9 cellular contexts compared by ENCODE assay signal in the genomic region with DNA sequence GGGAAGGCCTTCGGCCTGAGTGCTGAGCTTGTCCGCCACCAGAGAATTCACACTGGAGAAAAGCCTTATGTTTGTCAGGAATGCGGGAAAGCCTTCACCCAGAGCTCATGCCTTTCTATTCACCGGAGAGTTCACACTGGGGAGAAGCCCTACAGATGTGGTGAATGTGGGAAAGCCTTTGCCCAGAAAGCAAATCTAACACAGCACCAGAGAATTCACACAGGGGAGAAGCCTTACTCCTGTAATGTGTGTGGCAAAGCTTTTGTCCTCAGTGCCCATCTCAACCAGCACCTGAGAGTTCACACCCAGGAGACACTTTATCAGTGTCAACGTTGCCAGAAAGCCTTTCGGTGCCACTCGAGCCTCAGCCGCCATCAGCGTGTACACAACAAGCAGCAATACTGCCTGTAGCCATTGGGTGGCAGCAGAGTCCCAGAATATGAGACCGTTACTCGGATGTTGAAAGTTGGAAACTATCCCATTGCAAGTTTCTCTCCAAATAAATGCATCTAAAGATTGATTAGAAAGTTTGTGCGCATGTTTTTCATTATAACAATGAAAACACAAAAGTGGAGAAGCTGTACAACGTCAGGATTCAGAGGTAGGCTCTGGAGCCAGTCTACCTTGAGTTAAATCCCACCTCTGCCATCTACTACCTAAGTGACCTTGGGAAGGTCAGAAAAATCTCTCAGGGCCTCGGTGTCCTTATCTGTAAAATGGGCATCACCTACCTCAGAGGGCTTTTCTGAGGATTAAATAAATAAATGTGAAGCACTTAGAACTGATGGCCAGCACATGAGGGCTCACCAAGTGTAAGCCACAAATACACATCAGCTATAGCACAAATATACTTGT. TPM values are rescaled to one million over a fixed set of nuclear protein-coding genes. Genes with fewer than 3 reads are reported as not detected.
DNase-seq lines count a peak whose midpoint lies in the region; ATAC-seq and TF ChIP-seq lines count a peak whose summit lies in the region.
"Had no signal": no experiment of that assay in that cellular context is flagged by ENCODE, and none has a peak within 500 bp of the region (broad histone marks: within the 10 kb centered on the region; RNA-seq: fewer than 3 reads in every experiment).

No MANE protein-coding gene starts in this region.

- H3K4me3 Mint-ChIP-seq in Calu3 (ENCODE audit: low read depth, unreplicated experiment) = no peak overlapping the region

- no TSS peak for BruUV-seq in Calu3 (replicated peaks; lab: Mats Ljungman, UMichigan)

- peaks cover 0 to 4% (median 0%) of the 10 kb centered on the region in 3 donors for H3K27me3 ChIP-seq in gastrocnemius medialis
- H3K27me3 ChIP-seq: SJSA1 had no signal

- no peaks in the 10 kb centered on the region for H3K27me3 Mint-ChIP-seq in Calu3 (ENCODE audit: unreplicated experiment)

- peak; percentile 32 for TF ChIP-seq CTCF in Calu3 (IDR thresholded peaks at IDR 0.05; ENCODE audit: unreplicated experiment)
- peak in 3 of 5 experiments; percentile 16 to 38 (median 38) for TF ChIP-seq CTCF in gastrocnemius medialis (IDR thresholded peaks at IDR 0.05 in 4 of 5, conservative IDR thresholded peaks at IDR 0.05 in 1 of 5)

- no peak overlapping the region for H3K27ac ChIP-seq in gastrocnemius medialis
- H3K27ac ChIP-seq: SJSA1 had no signal

- H3K4me1 Mint-ChIP-seq in Calu3 (ENCODE audit: low read depth, unreplicated experiment) = no peaks in the 10 kb centered on the region

- H3K27ac Mint-ChIP-seq in Calu3 (ENCODE audit: unreplicated experiment) = no peak overlapping the region

- no peak for TF ChIP-seq POLR2A in gastrocnemius medialis (IDR thresholded peaks at IDR 0.05)

- DNase-seq in Calu3 (no peak), NAMALWA (ENCODE audit: low spot score) (peak; percentile 82), activated T-cell treated with anti-CD3 and anti-CD28 coated beads for 48 hours (ENCODE audit: low read depth) (peak; percentile 46), germinal center (ENCODE audit: low spot score) (peak; percentile 36), gastrocnemius medialis (no peak), cortex of kidney (lab: John Stamatoyannopoulos, UW) (no peak)

- H3K36me3 Mint-ChIP-seq in Calu3 (ENCODE audit: insufficient read depth, unreplicated experiment) = peaks cover 50% of the 10 kb centered on the region

- ATAC-seq in gastrocnemius medialis = no peak
- no peak for ATAC-seq in GM21619 (IDR thresholded peaks at IDR 0.05; ENCODE audit: unreplicated experiment)
- no peak for ATAC-seq in GM19397 (IDR thresholded peaks at IDR 0.05; ENCODE audit: unreplicated experiment)

- CTCF ChIA-PET in Calu3 (lab: Charles Lee) = no interaction called here

- intact Hi-C loops in Calu3 (cut with micrococcal nuclease; ENCODE audit: unreplicated experiment) (no loop called here), gastrocnemius medialis (cut with DNase I; ENCODE audit: low total_unique reads) (no loop called here)

- H3K9me3 Mint-ChIP-seq in Calu3 (ENCODE audit: low read depth, unreplicated experiment) = peaks cover 24% of the 10 kb centered on the region

- peaks cover 22 to 63% of the 10 kb centered on the region in 2 donors for H3K36me3 ChIP-seq in gastrocnemius medialis

- H3K4me1 ChIP-seq in gastrocnemius medialis = no peaks in the 10 kb centered on the region

- H3K9me3 ChIP-seq in gastrocnemius medialis = peaks cover 15 to 44% (median 25%) of the 10 kb centered on the region in 3 donors

- no peak overlapping the region for H3K4me3 ChIP-seq in gastrocnemius medialis
- H3K4me3 ChIP-seq: SJSA1 had no signal

- in situ Hi-C loops in gastrocnemius medialis (cut with MboI; ENCODE audit: low sequenced_read_pairs in 4 of 4) = no loop called here

RNA-seq across cellular contexts. Expression of a gene that starts 21.1 kb away (rescaled TPM):
- 27.2 and 28.8 TPM in 2 replicates for total RNA-seq in Calu3 (2022)
- total RNA-seq in gastrocnemius medialis = 10 to 100 TPM in 2 of 4 donors, 1 to 10 TPM in 2; 4.6 to 12.2 (median 10.1) TPM

RNA-seq across cellular contexts. Expression of a gene that starts 21.7 kb away (rescaled TPM):
- total RNA-seq in Calu3 (2022) = 68.4 and 74.5 TPM in 2 replicates
- 10 to 100 TPM; 36.0 to 52.8 (median 39.9) TPM for total RNA-seq in gastrocnemius medialis

Comparison
In these comparisons a context has a peak if more than half of its experiments do, and no peak if none do; other contexts are left out.
1. DNase-seq: peak in NAMALWA (single experiment), activated T-cell treated with anti-CD3 and anti-CD28 coated beads for 48 hours (single experiment) and germinal center (single experiment); none in Calu3 (single experiment), gastrocnemius medialis (0 of 2) and cortex of kidney (single experiment).